Comparison of ENCODE assay signal across 10 cellular contexts in genomic region chr12:96500686-96501085, GRCh38. TPM values are rescaled to one million over a fixed set of nuclear protein-coding genes. Genes with fewer than 3 reads are reported as not detected.
DNase-seq lines count a peak whose midpoint lies in the region; ATAC-seq and TF ChIP-seq lines count a peak whose summit lies in the region.
"Had no signal": no experiment of that assay in that cellular context is flagged by ENCODE, and none has a peak within 500 bp of the region (broad histone marks: within the 10 kb centered on the region; RNA-seq: fewer than 3 reads in every experiment).

No MANE protein-coding gene starts in this region.

- H4K20me1 ChIP-seq in OCI-LY3 (ENCODE audit: insufficient read depth, low read length), result no peaks in the 10 kb centered on the region

- CTCF ChIA-PET in activated CD8-positive, alpha-beta memory T cell treated with anti-CD3 and anti-CD28 coated beads, Interleukin-2, amount 10 ng/mL, durations not matched to agents 7 days and 5 days (lab: Charles Lee), result interaction anchor here (1.0 to 5.5 kb wide), 4 partner anchors 11 to 285 kb away, joined by 3 to 38 read pairs (median 14); partner anchors contain the start of genes CDK17 and CFAP54

- peak overlapping the region; percentile 96 for H3K27ac Mint-ChIP-seq in activated CD8-positive, alpha-beta memory T cell treated with anti-CD3 and anti-CD28 coated beads, Interleukin-2, amount 10 ng/mL, durations not matched to agents 7 days and 5 days
- peak overlapping the region; percentile 94 to 95 for H3K27ac Mint-ChIP-seq in effector memory CD8-positive, alpha-beta T cell
- H3K27ac Mint-ChIP-seq in stimulated activated memory B cell treated with anti-CD40 and anti-IgM and Interleukin-4, amounts not matched to agents 10 μg/mL and 1 μg/mL and 100 μg/mL, for 72 hours, result peak overlapping the region; percentile 96

- DNase-seq in activated CD8-positive, alpha-beta memory T cell treated with anti-CD3 and anti-CD28 coated beads, Interleukin-2, amount 10 ng/mL, durations not matched to agents 7 days and 5 days, result no peak
- DNase-seq in activated CD8-positive, alpha-beta memory T cell treated with anti-CD3 and anti-CD28 coated beads for 24 hours, result no peak
- DNase-seq in effector memory CD8-positive, alpha-beta T cell, result no peak
- no peak for DNase-seq in GM20000 (ENCODE audit: low spot score)
- DNase-seq in activated naive CD4-positive, alpha-beta T cell treated with anti-CD3 and anti-CD28 coated beads, Interleukin-2, amount 50 U/mL, for 16 hours, result no peak
- DNase-seq: dorsolateral prefrontal cortex, NCI-H1048 had no signal

- peak overlapping the region; percentile 5 for H3K4me3 ChIP-seq in OCI-LY3 (ENCODE audit: low read length)
- H3K4me3 ChIP-seq: dorsolateral prefrontal cortex had no signal

- peak; percentile 68 for TF ChIP-seq CTCF in OCI-LY3 (IDR thresholded peaks at IDR 0.05; ENCODE audit: low read depth, low read length)
- no peak for TF ChIP-seq CTCF in GM20000 (IDR thresholded peaks at IDR 0.05; ENCODE audit: extremely low read depth, missing control alignments)

- no peaks in the 10 kb centered on the region for H3K36me3 ChIP-seq in OCI-LY3 (replicated peaks; ENCODE audit: low read depth, low read length)

- peak overlapping the region; percentile 49 for H3K4me2 ChIP-seq in OCI-LY3 (ENCODE audit: low read length)

- H3K79me2 ChIP-seq in OCI-LY3 (ENCODE audit: low read length), result no peaks in the 10 kb centered on the region

- H3K27ac ChIP-seq in OCI-LY3 (ENCODE audit: low read length), result peak overlapping the region; percentile 38

- H3K4me1 Mint-ChIP-seq in activated CD8-positive, alpha-beta memory T cell treated with anti-CD3 and anti-CD28 coated beads, Interleukin-2, amount 10 ng/mL, durations not matched to agents 7 days and 5 days, result peaks cover 53% of the 10 kb centered on the region
- H3K4me1 Mint-ChIP-seq in effector memory CD8-positive, alpha-beta T cell (ENCODE audit: low read depth in 2 of 2), result peaks cover 33 to 52% of the 10 kb centered on the region in 2 donors
- peaks cover 44% of the 10 kb centered on the region for H3K4me1 Mint-ChIP-seq in stimulated activated memory B cell treated with anti-CD40 and anti-IgM and Interleukin-4, amounts not matched to agents 10 μg/mL and 1 μg/mL and 100 μg/mL, for 72 hours

- peak overlapping the region; percentile 94 for H2AFZ ChIP-seq in OCI-LY3 (ENCODE audit: low read depth, low read length)

- H3K9me3 ChIP-seq in OCI-LY3 (ENCODE audit: insufficient read depth, low read length), result no peaks in the 10 kb centered on the region

- H3K9ac ChIP-seq in OCI-LY3 (ENCODE audit: low read length), result peak overlapping the region; percentile 21; the same call in 1 of the 2 replicates

- H3K4me3 Mint-ChIP-seq in activated CD8-positive, alpha-beta memory T cell treated with anti-CD3 and anti-CD28 coated beads, Interleukin-2, amount 10 ng/mL, durations not matched to agents 7 days and 5 days, result no peak overlapping the region
- H3K4me3 Mint-ChIP-seq in effector memory CD8-positive, alpha-beta T cell, result peak overlapping the region; percentile 50 to 65
- no peak overlapping the region for H3K4me3 Mint-ChIP-seq in stimulated activated memory B cell treated with anti-CD40 and anti-IgM and Interleukin-4, amounts not matched to agents 10 μg/mL and 1 μg/mL and 100 μg/mL, for 72 hours

- peaks cover 5% of the 10 kb centered on the region for H3K9me3 Mint-ChIP-seq in activated CD8-positive, alpha-beta memory T cell treated with anti-CD3 and anti-CD28 coated beads, Interleukin-2, amount 10 ng/mL, durations not matched to agents 7 days and 5 days (ENCODE audit: low read depth)
- H3K9me3 Mint-ChIP-seq in effector memory CD8-positive, alpha-beta T cell, result no peaks in the 10 kb centered on the region
- H3K9me3 Mint-ChIP-seq in stimulated activated memory B cell treated with anti-CD40 and anti-IgM and Interleukin-4, amounts not matched to agents 10 μg/mL and 1 μg/mL and 100 μg/mL, for 72 hours, result no peaks in the 10 kb centered on the region

- H3K36me3 Mint-ChIP-seq in activated CD8-positive, alpha-beta memory T cell treated with anti-CD3 and anti-CD28 coated beads, Interleukin-2, amount 10 ng/mL, durations not matched to agents 7 days and 5 days, result peaks cover 10% of the 10 kb centered on the region
- H3K36me3 Mint-ChIP-seq in effector memory CD8-positive, alpha-beta T cell (ENCODE audit: insufficient read depth), result no peaks in the 10 kb centered on the region
- H3K36me3 Mint-ChIP-seq in stimulated activated memory B cell treated with anti-CD40 and anti-IgM and Interleukin-4, amounts not matched to agents 10 μg/mL and 1 μg/mL and 100 μg/mL, for 72 hours, result no peaks in the 10 kb centered on the region

- peaks cover 31% of the 10 kb centered on the region for H3K4me1 ChIP-seq in OCI-LY3 (ENCODE audit: low read length)

- no peaks in the 10 kb centered on the region for H3K27me3 ChIP-seq in OCI-LY3 (ENCODE audit: low read depth, low read length)
- H3K27me3 ChIP-seq: dorsolateral prefrontal cortex had no signal

- H3K27me3 Mint-ChIP-seq in activated CD8-positive, alpha-beta memory T cell treated with anti-CD3 and anti-CD28 coated beads, Interleukin-2, amount 10 ng/mL, durations not matched to agents 7 days and 5 days, result no peaks in the 10 kb centered on the region
- no peaks in the 10 kb centered on the region for H3K27me3 Mint-ChIP-seq in effector memory CD8-positive, alpha-beta T cell
- H3K27me3 Mint-ChIP-seq in stimulated activated memory B cell treated with anti-CD40 and anti-IgM and Interleukin-4, amounts not matched to agents 10 μg/mL and 1 μg/mL and 100 μg/mL, for 72 hours, result no peaks in the 10 kb centered on the region

- no peak for ATAC-seq in activated CD8-positive, alpha-beta memory T cell treated with anti-CD3 and anti-CD28 coated beads, Interleukin-2, amount 10 ng/mL, durations not matched to agents 7 days and 5 days
- peak; percentile 18 for ATAC-seq in effector memory CD8-positive, alpha-beta T cell (replicated peaks)
- no peak for ATAC-seq in stimulated activated memory B cell treated with anti-CD40 and anti-IgM and Interleukin-4, amounts not matched to agents 10 μg/mL and 1 μg/mL and 100 μg/mL, for 72 hours
- no peak for ATAC-seq in GM19351 (IDR thresholded peaks at IDR 0.05; ENCODE audit: unreplicated experiment)

RNA-seq across cellular contexts. Expression of gene CFAP54, which starts 11.3 kb away (rescaled TPM):
- total RNA-seq in activated CD8-positive, alpha-beta memory T cell treated with anti-CD3 and anti-CD28 coated beads, Interleukin-2, amount 10 ng/mL, durations not matched to agents 7 days and 5 days, result 1 to 10 TPM in 1 of 2 experiments, under 1 TPM in 1; 0.33 to 1.4 TPM

Comparison
In these comparisons a context has a peak if more than half of its experiments do, and no peak if none do; other contexts are left out.
1. H3K4me3 Mint-ChIP-seq: peak in effector memory CD8-positive, alpha-beta T cell (2 of 2); none in activated CD8-positive, alpha-beta memory T cell treated with anti-CD3 and anti-CD28 coated beads, Interleukin-2, amount 10 ng/mL, durations not matched to agents 7 days and 5 days (single experiment) and stimulated activated memory B cell treated with anti-CD40 and anti-IgM and Interleukin-4, amounts not matched to agents 10 μg/mL and 1 μg/mL and 100 μg/mL, for 72 hours (single experiment).
2. Peak in every context shown above with its lines, with median percentiles within 50 percentile points of each other: H3K27ac Mint-ChIP-seq.